22 cellular contexts compared by ENCODE assay signal in the genomic region with DNA sequence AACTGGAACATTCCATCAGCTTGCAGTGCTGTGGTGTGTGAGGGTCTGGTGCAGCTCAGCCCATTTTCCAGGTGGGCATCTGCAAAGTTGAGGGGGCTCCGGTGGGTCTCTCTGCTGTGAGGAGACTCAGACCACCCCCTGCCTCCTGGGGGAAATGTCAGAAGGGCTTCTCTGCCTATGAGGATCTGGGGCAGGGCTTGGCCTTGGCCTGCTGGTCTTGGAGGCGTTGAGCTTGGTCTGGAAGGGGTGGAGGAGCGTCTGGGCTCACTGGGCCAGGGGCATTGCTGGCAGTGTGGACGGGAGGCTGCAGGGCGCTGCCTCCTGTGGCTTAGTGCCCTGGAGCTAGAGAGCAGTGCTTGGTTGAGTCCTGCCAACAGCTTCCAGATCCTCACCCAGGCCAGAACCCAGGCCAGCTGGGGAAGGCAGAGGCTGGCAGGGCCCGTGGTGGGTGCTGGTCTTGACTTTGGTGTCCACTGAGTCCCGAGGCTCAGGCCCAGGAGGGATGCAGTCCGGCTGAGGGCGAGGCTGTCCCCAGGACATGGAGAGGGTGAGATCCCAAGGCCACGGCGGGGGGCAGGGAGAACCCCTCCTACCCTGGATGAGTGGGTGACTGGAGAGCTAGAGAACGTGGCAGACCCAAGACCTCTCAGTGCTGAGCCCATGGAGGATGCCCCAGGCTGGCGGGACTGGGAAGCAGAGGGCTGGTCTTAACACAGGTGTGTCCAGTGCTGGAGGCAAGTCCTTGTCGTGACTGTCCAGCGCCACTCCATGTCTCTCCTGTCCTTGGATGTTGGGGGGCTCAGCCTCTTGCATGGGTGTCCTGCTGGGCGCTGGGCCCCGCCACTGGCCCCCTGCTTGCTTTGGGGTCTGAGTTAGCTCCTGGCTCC. TPM values are rescaled to one million over a fixed set of nuclear protein-coding genes. Genes with fewer than 3 reads are reported as not detected.
A peak's percentile ranks its signal among the peaks of the same experiment; 100 is the strongest.
DNase-seq lines count a peak whose midpoint lies in the region; ATAC-seq and TF ChIP-seq lines count a peak whose summit lies in the region.
"Had no signal": no experiment of that assay in that cellular context is flagged by ENCODE, and none has a peak within 500 bp of the region (broad histone marks: within the 10 kb centered on the region; RNA-seq: fewer than 3 reads in every experiment).

No MANE protein-coding gene starts in this region.

- H3K36me3 Mint-ChIP-seq in Caco-2 (ENCODE audit: insufficient read depth, unreplicated experiment): peaks cover 56% of the 10 kb centered on the region

- H3K4me1 Mint-ChIP-seq in Caco-2 (ENCODE audit: low read depth, unreplicated experiment): no peaks in the 10 kb centered on the region

- TF ChIP-seq CTCF in Caco-2 (IDR thresholded peaks at IDR 0.05; ENCODE audit: insufficient read depth in 1 of 2, low read depth in 1 of 2, low read length in 1 of 2, severe bottlenecking in 1 of 2, unreplicated experiment in 1 of 2) (no peak), SK-N-SH (IDR thresholded peaks at IDR 0.05) (no peak), lower lobe of right lung (IDR thresholded peaks at IDR 0.05) (no peak)

- no peak overlapping the region for H3K27ac Mint-ChIP-seq in Caco-2 (ENCODE audit: unreplicated experiment)

- 87% methylated on average over 10 of the region's 17 CpGs for WGBS in SK-N-SH (ENCODE audit: low lambda C conversion rate)

- H3K27ac ChIP-seq in SK-N-SH (ENCODE audit: low read depth in 2 of 2, low read length in 1 of 2): no peak overlapping the region
- H3K27ac ChIP-seq in lower lobe of right lung: no peak overlapping the region
- H3K27ac ChIP-seq: adrenal gland, cardiac muscle cell, gastroesophageal sphincter, Peyer's patch, skin epidermis had no signal

- H3K9me3 ChIP-seq in Caco-2 (no peaks in the 10 kb centered on the region), SK-N-SH (no peaks in the 10 kb centered on the region), lower lobe of right lung (no peaks in the 10 kb centered on the region)
- H3K9me3 ChIP-seq: adrenal gland, gastroesophageal sphincter, Peyer's patch had no signal

- H3K4me3 ChIP-seq in Caco-2 (ENCODE audit: low read depth, low read length) (no peak overlapping the region), SK-N-SH (ENCODE audit: low read depth in 2 of 2, low read length in 1 of 2) (no peak overlapping the region), lower lobe of right lung (no peak overlapping the region)
- H3K4me3 ChIP-seq: adrenal gland, cardiac muscle cell, dorsolateral prefrontal cortex, gastroesophageal sphincter, Peyer's patch, skin epidermis had no signal

- no peak for DNase-seq in Caco-2
- DNase-seq in SK-N-SH: peak; percentile 41
- DNase-seq in lower lobe of right lung: peak; percentile 41
- no peak for DNase-seq in SW 1271 (lab: John Stamatoyannopoulos, UW)
- DNase-seq: activated CD4-positive, alpha-beta T cell treated with anti-CD3 and anti-CD28 coated beads for 48 hours; activated gamma-delta T cell; DMS53; dorsolateral prefrontal cortex; erythroblast; NCI-H1694; NCI-H774; stimulated activated CD4-positive, alpha-beta T cell treated with anti-CD3 and anti-CD28 coated beads, Interleukin-4, amount 100 ng/mL, for 4 hours; substantia nigra had no signal

- H3K9ac ChIP-seq in SK-N-SH: no peak overlapping the region

- H3K4me1 ChIP-seq in Caco-2 (peaks cover 5% of the 10 kb centered on the region; the same call in 1 of the 2 replicates), SK-N-SH (ENCODE audit: control insufficient read depth in 1 of 2, insufficient read depth in 2 of 2, low read depth in 1 of 2, low read length in 1 of 2) (no peaks in the 10 kb centered on the region; a peak in 1 of 4 replicates), lower lobe of right lung (no peaks in the 10 kb centered on the region)

- H3K36me3 ChIP-seq in Caco-2 (ENCODE audit: control insufficient read depth, insufficient read depth, low read length) (peaks cover 1% of the 10 kb centered on the region), SK-N-SH (replicated peaks in 1 of 2; ENCODE audit: control insufficient read depth in 1 of 2, insufficient read depth in 2 of 2, low read length in 1 of 2) (peaks cover 0 to 22% of the 10 kb centered on the region in 2 experiments), lower lobe of right lung (peaks cover 27% of the 10 kb centered on the region)

- H2AFZ ChIP-seq in SK-N-SH (ENCODE audit: low read depth): no peak overlapping the region

- H3K4me3 Mint-ChIP-seq in Caco-2 (ENCODE audit: unreplicated experiment): peak overlapping the region; percentile 61

- no peaks in the 10 kb centered on the region for H3K27me3 Mint-ChIP-seq in Caco-2 (ENCODE audit: insufficient read depth, unreplicated experiment)

- no peaks in the 10 kb centered on the region for H3K9me3 Mint-ChIP-seq in Caco-2 (ENCODE audit: unreplicated experiment)

- no peak for TF ChIP-seq RAD21 in SK-N-SH (IDR thresholded peaks at IDR 0.05; ENCODE audit: low read length)

- POLR2A ChIA-PET in Caco-2 (lab: Charles Lee) (no interaction called here), SK-N-SH (lab: Yijun Ruan, JAX) (no interaction called here)

- CTCF ChIA-PET in Caco-2 (lab: Charles Lee) (no interaction called here), SK-N-SH (lab: Yijun Ruan, JAX) (interaction anchor here (0.9 to 1.4 kb wide), 4 partner anchors 9 to 98 kb away, joined by 3 to 5 read pairs (median 4); no protein-coding TSS in a partner anchor)

- intact Hi-C loops in Caco-2 (cut with micrococcal nuclease; ENCODE audit: unreplicated experiment) (no loop called here), lower lobe of right lung (cut with DNase I) (no loop called here)

- H4K20me1 ChIP-seq in SK-N-SH (ENCODE audit: insufficient read depth): peaks cover 20% of the 10 kb centered on the region; the same call in 1 of the 2 replicates

- H3K79me2 ChIP-seq in SK-N-SH (ENCODE audit: insufficient read depth): no peaks in the 10 kb centered on the region

- no peak for TF ChIP-seq EP300 in SK-N-SH (IDR thresholded peaks at IDR 0.05; ENCODE audit: borderline replicate concordance in 1 of 2, low read depth in 1 of 2, low read length in 1 of 2)

- H3K27me3 ChIP-seq in Caco-2 (replicated peaks; ENCODE audit: control insufficient read depth, insufficient read depth, low read length) (no peaks in the 10 kb centered on the region), SK-N-SH (ENCODE audit: insufficient read depth) (no peaks in the 10 kb centered on the region), lower lobe of right lung (ENCODE audit: low read depth) (no peaks in the 10 kb centered on the region)
- H3K27me3 ChIP-seq: adrenal gland had no signal

- no peak overlapping the region for H3K4me2 ChIP-seq in SK-N-SH

- no peaks in the 10 kb centered on the region for H3K9me2 ChIP-seq in SK-N-SH

- no TSS peak for BruUV-seq in Caco-2 (replicated peaks; lab: Mats Ljungman, UMichigan)

- no peak for ATAC-seq in lower lobe of right lung
- no peak for ATAC-seq in HG02678 (IDR thresholded peaks at IDR 0.05; ENCODE audit: unreplicated experiment)
- ATAC-seq in GM19395 (IDR thresholded peaks at IDR 0.05; ENCODE audit: unreplicated experiment): no peak
- ATAC-seq: gastroesophageal sphincter had no signal

- no peaks in the 10 kb centered on the region for H3F3A ChIP-seq in SK-N-SH (replicated peaks; ENCODE audit: insufficient read depth)

TF ChIP-seq in SK-N-SH, 30 proteins besides CTCF, POLR2A, EP300 and RAD21:
- no peak for TF ChIP-seq JUND (IDR thresholded peaks at IDR 0.05)
- TF ChIP-seq TCF12 (IDR thresholded peaks at IDR 0.05): no peak
- TF ChIP-seq, protein P1, sequence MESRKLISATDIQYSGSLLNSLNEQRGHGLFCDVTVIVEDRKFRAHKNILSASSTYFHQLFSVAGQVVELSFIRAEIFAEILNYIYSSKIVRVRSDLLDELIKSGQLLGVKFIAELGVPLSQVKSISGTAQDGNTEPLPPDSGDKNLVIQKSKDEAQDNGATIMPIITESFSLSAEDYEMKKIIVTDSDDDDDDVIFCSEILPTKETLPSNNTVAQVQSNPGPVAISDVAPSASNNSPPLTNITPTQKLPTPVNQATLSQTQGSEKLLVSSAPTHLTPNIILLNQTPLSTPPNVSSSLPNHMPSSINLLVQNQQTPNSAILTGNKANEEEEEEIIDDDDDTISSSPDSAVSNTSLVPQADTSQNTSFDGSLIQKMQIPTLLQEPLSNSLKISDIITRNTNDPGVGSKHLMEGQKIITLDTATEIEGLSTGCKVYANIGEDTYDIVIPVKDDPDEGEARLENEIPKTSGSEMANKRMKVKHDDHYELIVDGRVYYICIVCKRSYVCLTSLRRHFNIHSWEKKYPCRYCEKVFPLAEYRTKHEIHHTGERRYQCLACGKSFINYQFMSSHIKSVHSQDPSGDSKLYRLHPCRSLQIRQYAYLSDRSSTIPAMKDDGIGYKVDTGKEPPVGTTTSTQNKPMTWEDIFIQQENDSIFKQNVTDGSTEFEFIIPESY (IDR thresholded peaks at IDR 0.05; ENCODE audit: borderline replicate concordance, low read depth): no peak
- no peak for TF ChIP-seq CHD2 (IDR thresholded peaks at IDR 0.05; ENCODE audit: low read length, partially characterized antibody)
- TF ChIP-seq RFX5 (IDR thresholded peaks at IDR 0.05; ENCODE audit: low read length): no peak
TF ChIP-seq in SK-N-SH: peak in this region for 0.

RNA-seq across cellular contexts. Expression of a gene that starts 2.8 kb away (rescaled TPM):
- total RNA-seq in Caco-2 (2022) (not detected in 2 replicates), lower lobe of right lung (not detected)
- polyA plus RNA-seq in SK-N-SH (2012; rRNA removed): 0.78 and 1.2 TPM in 2 replicates
- polyA plus RNA-seq in SK-N-SH (2012; cell fraction: cytosol; rRNA removed): 0.46 and 0.55 TPM in 2 replicates
- polyA plus RNA-seq in SK-N-SH (2012; cell fraction: nucleus; rRNA removed): 0.32 and 0.43 TPM in 2 replicates
- total RNA-seq: H7, MCF 10A had no signal

RNA-seq across cellular contexts. Expression of a gene that starts 27.6 kb away (rescaled TPM):
- total RNA-seq in Caco-2 (2022) (111 and 113 TPM in 2 replicates), lower lobe of right lung (41.7 TPM)
- 86.4 and 90.7 TPM in 2 replicates for polyA plus RNA-seq in SK-N-SH (2012; rRNA removed)
- polyA plus RNA-seq in SK-N-SH (2012; cell fraction: cytosol; rRNA removed): 37.8 and 49.0 TPM in 2 replicates
- 284 and 357 TPM in 2 replicates for polyA plus RNA-seq in SK-N-SH (2012; cell fraction: nucleus; rRNA removed)

RNA-seq across cellular contexts. Expression of a gene that starts 32.2 kb away (rescaled TPM):
- total RNA-seq in Caco-2 (2022) (0.70 and 0.73 TPM in 2 replicates), lower lobe of right lung (2.4 TPM)
- 2.1 and 3.4 TPM in 2 replicates for polyA plus RNA-seq in SK-N-SH (2012; rRNA removed)
- polyA plus RNA-seq in SK-N-SH (2012; cell fraction: cytosol; rRNA removed): 0.46 and 0.51 TPM in 2 replicates
- 18.0 and 20.6 TPM in 2 replicates for polyA plus RNA-seq in SK-N-SH (2012; cell fraction: nucleus; rRNA removed)

RNA-seq across cellular contexts. Expression of a gene that starts 42.5 kb away (rescaled TPM):
- total RNA-seq in Caco-2 (2022): 6.7 and 7.3 TPM in 2 replicates
- 6.2 and 6.6 TPM in 2 replicates for polyA plus RNA-seq in SK-N-SH (2012; rRNA removed)
- polyA plus RNA-seq in SK-N-SH (2012; cell fraction: cytosol; rRNA removed): 3.1 and 5.0 TPM in 2 replicates
- polyA plus RNA-seq in SK-N-SH (2012; cell fraction: nucleus; rRNA removed): 12.6 and 16.0 TPM in 2 replicates
- 6.9 TPM for total RNA-seq in lower lobe of right lung

RNA-seq across cellular contexts. Expression of a gene that starts 48.4 kb away (rescaled TPM):
- 232 and 247 TPM in 2 replicates for total RNA-seq in Caco-2 (2022)
- 72.1 and 97.8 TPM in 2 replicates for polyA plus RNA-seq in SK-N-SH (2012; rRNA removed)
- polyA plus RNA-seq in SK-N-SH (2012; cell fraction: cytosol; rRNA removed): 77.3 and 91.6 TPM in 2 replicates
- 58.6 and 68.8 TPM in 2 replicates for polyA plus RNA-seq in SK-N-SH (2012; cell fraction: nucleus; rRNA removed)
- total RNA-seq in lower lobe of right lung: 59.5 TPM

Comparison
In these comparisons a context has a peak if more than half of its experiments do, and no peak if none do; other contexts are left out.
1. DNase-seq: peak in SK-N-SH (single experiment) and lower lobe of right lung (single experiment); none in Caco-2 (0 of 2) and SW 1271 (0 of 2).